8 cellular contexts compared by ENCODE assay signal in genomic region chr4:38867478-38868054, GRCh38. TPM values are rescaled to one million over a fixed set of nuclear protein-coding genes. Genes with fewer than 3 reads are reported as not detected.
DNase-seq lines count a peak whose midpoint lies in the region; ATAC-seq and TF ChIP-seq lines count a peak whose summit lies in the region.

TSS of gene FAM114A1 (plus strand) at chr4:38867806. CDS start at chr4:38878079, 10,273 bp downstream.

- H3K9me3 ChIP-seq in mesodermal cell (ENCODE audit: control insufficient read depth, low read length) (no peaks in the 10 kb centered on the region), suprapubic skin (no peaks in the 10 kb centered on the region)

- no peaks in the 10 kb centered on the region for H3K9me3 Mint-ChIP-seq in activated CD8-positive, alpha-beta memory T cell treated with anti-CD3 and anti-CD28 coated beads, Interleukin-2, amount 10 ng/mL, durations not matched to agents 7 days and 5 days (ENCODE audit: low read depth)
- H3K9me3 Mint-ChIP-seq in activated CD8-positive, alpha-beta T cell treated with anti-CD3 and anti-CD28 coated beads, Interleukin-2, amount 10 ng/mL, durations not matched to agents 7 days and 5 days (ENCODE audit: insufficient read depth) = no peaks in the 10 kb centered on the region

- no peak for TF ChIP-seq CTCF in suprapubic skin (IDR thresholded peaks at IDR 0.05)

- peak; percentile 90 for ATAC-seq in activated CD8-positive, alpha-beta memory T cell treated with anti-CD3 and anti-CD28 coated beads, Interleukin-2, amount 10 ng/mL, durations not matched to agents 7 days and 5 days
- ATAC-seq in activated CD8-positive, alpha-beta T cell treated with anti-CD3 and anti-CD28 coated beads, Interleukin-2, amount 10 ng/mL, durations not matched to agents 7 days and 5 days = peak; percentile 93

- H3K27me3 Mint-ChIP-seq in activated CD8-positive, alpha-beta memory T cell treated with anti-CD3 and anti-CD28 coated beads, Interleukin-2, amount 10 ng/mL, durations not matched to agents 7 days and 5 days = peaks cover 61% of the 10 kb centered on the region
- H3K27me3 Mint-ChIP-seq in activated CD8-positive, alpha-beta T cell treated with anti-CD3 and anti-CD28 coated beads, Interleukin-2, amount 10 ng/mL, durations not matched to agents 7 days and 5 days (ENCODE audit: low read depth) = peaks cover 39% of the 10 kb centered on the region

- 0 to 1% methylated on average over 25 to 32 of the region's 66 CpGs for WGBS in mesodermal cell (ENCODE audit: insufficient coverage in 2 of 2), 2 experiments
- 0% methylated on average over 6 of the region's 66 CpGs for WGBS in suprapubic skin

- H3K4me1 Mint-ChIP-seq in activated CD8-positive, alpha-beta memory T cell treated with anti-CD3 and anti-CD28 coated beads, Interleukin-2, amount 10 ng/mL, durations not matched to agents 7 days and 5 days = peaks cover 7% of the 10 kb centered on the region
- peaks cover 26% of the 10 kb centered on the region for H3K4me1 Mint-ChIP-seq in activated CD8-positive, alpha-beta T cell treated with anti-CD3 and anti-CD28 coated beads, Interleukin-2, amount 10 ng/mL, durations not matched to agents 7 days and 5 days (ENCODE audit: low read depth)

- peak within 1 kb of the TSS; percentile 66 for H3K4me3 ChIP-seq in mesodermal cell (ENCODE audit: extremely low read depth, insufficient read depth, low read length, poor library complexity, severe bottlenecking)
- H3K4me3 ChIP-seq in suprapubic skin = peak within 1 kb of the TSS; percentile 61

- TF ChIP-seq POLR2A in erythroblast (IDR thresholded peaks at IDR 0.05; ENCODE audit: low read length) (no peak), suprapubic skin (IDR thresholded peaks at IDR 0.05) (peak in 1 of 2 donors; percentile 49)

- DNase-seq in activated CD8-positive, alpha-beta memory T cell treated with anti-CD3 and anti-CD28 coated beads, Interleukin-2, amount 10 ng/mL, durations not matched to agents 7 days and 5 days = no peak
- DNase-seq in activated CD8-positive, alpha-beta memory T cell treated with anti-CD3 and anti-CD28 coated beads for 24 hours = no peak
- DNase-seq in HCEC 1CT (peak; percentile 83), MV-4-11 (lab: John Stamatoyannopoulos, UW) (peak; percentile 21), erythroblast (lab: John Stamatoyannopoulos, UW) (peak; percentile 83 to 86), suprapubic skin (ENCODE audit: low spot score in 2 of 2) (peak; percentile 88 to 89)
- DNase-seq in activated CD8-positive, alpha-beta T cell treated with anti-CD3 and anti-CD28 coated beads, Interleukin-2, amount 10 ng/mL, durations not matched to agents 7 days and 5 days = peak; percentile 31

- H3K36me3 ChIP-seq in mesodermal cell (ENCODE audit: control insufficient read depth, insufficient read depth, low read length) = peaks cover 35% of the 10 kb centered on the region
- H3K36me3 ChIP-seq in suprapubic skin = no peaks in the 10 kb centered on the region

- H3K36me3 Mint-ChIP-seq in activated CD8-positive, alpha-beta memory T cell treated with anti-CD3 and anti-CD28 coated beads, Interleukin-2, amount 10 ng/mL, durations not matched to agents 7 days and 5 days = no peaks in the 10 kb centered on the region
- no peaks in the 10 kb centered on the region for H3K36me3 Mint-ChIP-seq in activated CD8-positive, alpha-beta T cell treated with anti-CD3 and anti-CD28 coated beads, Interleukin-2, amount 10 ng/mL, durations not matched to agents 7 days and 5 days (ENCODE audit: low read depth)

- H3K27ac Mint-ChIP-seq in activated CD8-positive, alpha-beta memory T cell treated with anti-CD3 and anti-CD28 coated beads, Interleukin-2, amount 10 ng/mL, durations not matched to agents 7 days and 5 days = no peak within 1 kb of the TSS
- peak within 1 kb of the TSS; percentile 51 for H3K27ac Mint-ChIP-seq in activated CD8-positive, alpha-beta T cell treated with anti-CD3 and anti-CD28 coated beads, Interleukin-2, amount 10 ng/mL, durations not matched to agents 7 days and 5 days

- peak within 1 kb of the TSS; percentile 93 for H3K27ac ChIP-seq in mesodermal cell (ENCODE audit: low read depth, low read length, severe bottlenecking)
- peak within 1 kb of the TSS; percentile 90 for H3K27ac ChIP-seq in suprapubic skin

- CTCF ChIA-PET in activated CD8-positive, alpha-beta memory T cell treated with anti-CD3 and anti-CD28 coated beads, Interleukin-2, amount 10 ng/mL, durations not matched to agents 7 days and 5 days (lab: Charles Lee) = interaction anchor here (0.9 kb wide), 1 partner anchor 12 kb away, joined by 3 read pairs; no protein-coding TSS in a partner anchor
- CTCF ChIA-PET in activated CD8-positive, alpha-beta T cell treated with anti-CD3 and anti-CD28 coated beads, Interleukin-2, amount 10 ng/mL, durations not matched to agents 7 days and 5 days (lab: Charles Lee) = interaction anchor here (1.0 to 1.7 kb wide), 3 partner anchors 25 to 108 kb away, joined by 3 to 7 read pairs (median 4); partner anchors contain the start of gene TLR10

- POLR2A ChIA-PET in activated CD8-positive, alpha-beta T cell treated with anti-CD3 and anti-CD28 coated beads, Interleukin-2, amount 10 ng/mL, durations not matched to agents 7 days and 5 days (lab: Charles Lee) = no interaction called here

- H3K27me3 ChIP-seq in suprapubic skin = no peaks in the 10 kb centered on the region

- TF ChIP-seq EP300 in suprapubic skin (IDR thresholded peaks at IDR 0.05) = no peak

- H3K4me3 Mint-ChIP-seq in activated CD8-positive, alpha-beta memory T cell treated with anti-CD3 and anti-CD28 coated beads, Interleukin-2, amount 10 ng/mL, durations not matched to agents 7 days and 5 days = peak within 1 kb of the TSS; percentile 63
- peak within 1 kb of the TSS; percentile 76 for H3K4me3 Mint-ChIP-seq in activated CD8-positive, alpha-beta T cell treated with anti-CD3 and anti-CD28 coated beads, Interleukin-2, amount 10 ng/mL, durations not matched to agents 7 days and 5 days

- peaks cover 26% of the 10 kb centered on the region for H3K4me1 ChIP-seq in mesodermal cell (ENCODE audit: control insufficient read depth, insufficient read depth, low read length, poor library complexity, severe bottlenecking)
- H3K4me1 ChIP-seq in suprapubic skin = peaks cover 45% of the 10 kb centered on the region

RNA-seq across cellular contexts. Expression of gene FAM114A1, which starts in this region (rescaled TPM):
- total RNA-seq in activated CD8-positive, alpha-beta memory T cell treated with anti-CD3 and anti-CD28 coated beads, Interleukin-2, amount 10 ng/mL, durations not matched to agents 7 days and 5 days = under 1 TPM in 1 of 2 experiments, not detected in 1; 0.40 TPM
- total RNA-seq in activated CD8-positive, alpha-beta T cell treated with anti-CD3 and anti-CD28 coated beads, Interleukin-2, amount 10 ng/mL, durations not matched to agents 7 days and 5 days = under 1 TPM; 0.50 to 0.60 TPM
- 114 TPM for polyA plus RNA-seq in mesodermal cell (2013, experiment 1 of 2)
- 104 TPM for polyA plus RNA-seq in mesodermal cell (2013, experiment 2 of 2)
- 10 to 100 TPM; 36.9 to 85.9 (median 44.5) TPM for total RNA-seq in suprapubic skin

Comparison
In these comparisons a context has a peak if more than half of its experiments do, and no peak if none do; other contexts are left out.
1. RNA of gene FAM114A1 (total RNA-seq): 36.9 to 85.9 TPM in suprapubic skin; 0.50 to 0.60 TPM in activated CD8-positive, alpha-beta T cell treated with anti-CD3 and anti-CD28 coated beads, Interleukin-2, amount 10 ng/mL, durations not matched to agents 7 days and 5 days and 0.40 TPM in activated CD8-positive, alpha-beta memory T cell treated with anti-CD3 and anti-CD28 coated beads, Interleukin-2, amount 10 ng/mL, durations not matched to agents 7 days and 5 days; every median in the first group is over 10 times any median in the second.
2. Peak in ATAC-seq in activated CD8-positive, alpha-beta memory T cell treated with anti-CD3 and anti-CD28 coated beads, Interleukin-2, amount 10 ng/mL, durations not matched to agents 7 days and 5 days; RNA of the gene not detected or under 1 TPM.
3. Peak in DNase-seq and ATAC-seq in activated CD8-positive, alpha-beta T cell treated with anti-CD3 and anti-CD28 coated beads, Interleukin-2, amount 10 ng/mL, durations not matched to agents 7 days and 5 days; RNA of the gene not detected or under 1 TPM.
4. DNase-seq: peak in HCEC 1CT (single experiment), MV-4-11 (single experiment), erythroblast (2 of 2) and suprapubic skin (2 of 2); none in activated CD8-positive, alpha-beta memory T cell treated with anti-CD3 and anti-CD28 coated beads, Interleukin-2, amount 10 ng/mL, durations not matched to agents 7 days and 5 days (single experiment) and activated CD8-positive, alpha-beta memory T cell treated with anti-CD3 and anti-CD28 coated beads for 24 hours (single experiment).